In genomic region chr16:11107781-11108465, GRCh38 we compare ENCODE assay signal across 17 cellular contexts.
A peak's percentile ranks its signal among the peaks of the same experiment; 100 is the strongest.
DNase-seq lines count a peak whose midpoint lies in the region; ATAC-seq and TF ChIP-seq lines count a peak whose summit lies in the region.
"Had no signal": no experiment of that assay in that cellular context is flagged by ENCODE, and none has a peak within 500 bp of the region (broad histone marks: within the 10 kb centered on the region; RNA-seq: fewer than 3 reads in every experiment).

No MANE protein-coding gene starts in this region.

- TF ChIP-seq EP300 in upper lobe of left lung (IDR thresholded peaks at IDR 0.05): no peak

- H3K27ac ChIP-seq in upper lobe of left lung (peak overlapping the region; percentile 3 to 78 (median 48)), OCI-LY7 (ENCODE audit: low read depth, low read length, poor library complexity, severe bottlenecking) (no peak overlapping the region)
- H3K27ac ChIP-seq: lower lobe of right lung had no signal

- H3K79me2 ChIP-seq in OCI-LY7 (ENCODE audit: insufficient read depth, low read depth, low read length): no peaks in the 10 kb centered on the region

- H3K9me2 ChIP-seq in OCI-LY7 (ENCODE audit: insufficient read depth, low read length): no peaks in the 10 kb centered on the region

- no peak overlapping the region for H3K4me2 ChIP-seq in OCI-LY7 (ENCODE audit: low read length)
- H3K4me2 ChIP-seq: GM23338 had no signal

- no peak for DNase-seq in T-helper 2 cell treated with Interferon-gamma antibody and Interleukin-4, amounts not matched to agents 5 μg/mL and 100 μg/mL, for 36 hours (ENCODE audit: low spot score)
- DNase-seq in T-helper 2 cell: no peak
- DNase-seq in activated T-helper 2 cell treated with anti-CD3 and anti-CD28 coated beads, Interferon-gamma antibody, Interleukin-2, Interleukin-4, amounts not matched to agents 10 μg/mL and 5 μg/mL and 100 μg/mL, durations not matched to agents 14 hours and 24 hours and 36 hours (ENCODE audit: low spot score): no peak
- DNase-seq in hepatic stellate cell (ENCODE audit: low spot score): peak; percentile 68
- no peak for DNase-seq in upper lobe of left lung
- DNase-seq in OCI-LY7 (ENCODE audit: low spot score): no peak
- DNase-seq: erythroblast; lower lobe of right lung; NCI-H1436 treated with DMSO at 0.1 percent for 48 hours; right cardiac atrium; stimulated activated CD4-positive, alpha-beta T cell treated with anti-CD3 and anti-CD28 coated beads, Interleukin-2, amount 100 ng/mL, for 24 hours; transverse colon had no signal

- H3K36me3 Mint-ChIP-seq in T-helper 2 cell treated with Interferon-gamma antibody and Interleukin-4, amounts not matched to agents 5 μg/mL and 100 μg/mL, for 36 hours (ENCODE audit: low read depth): peaks cover 37% of the 10 kb centered on the region
- H3K36me3 Mint-ChIP-seq in activated T-helper 2 cell treated with anti-CD3 and anti-CD28 coated beads, Interferon-gamma antibody, Interleukin-2, Interleukin-4, amounts not matched to agents 10 μg/mL and 5 μg/mL and 100 μg/mL, durations not matched to agents 14 hours and 24 hours and 36 hours (ENCODE audit: low read depth): peaks cover 66% of the 10 kb centered on the region
- H3K36me3 Mint-ChIP-seq: activated naive CD4-positive, alpha-beta T cell treated with anti-CD3 and anti-CD28 coated beads, Interleukin-2, amount 50 U/mL, for 24 hours had no signal

- no peak overlapping the region for H3K4me3 Mint-ChIP-seq in T-helper 2 cell treated with Interferon-gamma antibody and Interleukin-4, amounts not matched to agents 5 μg/mL and 100 μg/mL, for 36 hours
- no peak overlapping the region for H3K4me3 Mint-ChIP-seq in activated T-helper 2 cell treated with anti-CD3 and anti-CD28 coated beads, Interferon-gamma antibody, Interleukin-2, Interleukin-4, amounts not matched to agents 10 μg/mL and 5 μg/mL and 100 μg/mL, durations not matched to agents 14 hours and 24 hours and 36 hours (ENCODE audit: low read depth)
- H3K4me3 Mint-ChIP-seq: activated naive CD4-positive, alpha-beta T cell treated with anti-CD3 and anti-CD28 coated beads, Interleukin-2, amount 50 U/mL, for 24 hours; GM23338; neural crest cell had no signal

- H3K27ac Mint-ChIP-seq in T-helper 2 cell treated with Interferon-gamma antibody and Interleukin-4, amounts not matched to agents 5 μg/mL and 100 μg/mL, for 36 hours: peak overlapping the region; percentile 69
- H3K27ac Mint-ChIP-seq in activated T-helper 2 cell treated with anti-CD3 and anti-CD28 coated beads, Interferon-gamma antibody, Interleukin-2, Interleukin-4, amounts not matched to agents 10 μg/mL and 5 μg/mL and 100 μg/mL, durations not matched to agents 14 hours and 24 hours and 36 hours: peak overlapping the region; percentile 22
- H3K27ac Mint-ChIP-seq: activated naive CD4-positive, alpha-beta T cell treated with anti-CD3 and anti-CD28 coated beads, Interleukin-2, amount 50 U/mL, for 24 hours; GM23338 had no signal

- POLR2A ChIA-PET in OCI-LY7 (lab: Charles Lee): no interaction called here

- H3K4me1 ChIP-seq in upper lobe of left lung (peaks cover 36 to 61% (median 50%) of the 10 kb centered on the region in 4 donors), OCI-LY7 (ENCODE audit: insufficient read depth, low read length, poor library complexity, severe bottlenecking) (peaks cover 18% of the 10 kb centered on the region)

- H3K9me3 ChIP-seq in upper lobe of left lung (peaks cover 0 to 4% (median 0%) of the 10 kb centered on the region in 4 donors), OCI-LY7 (ENCODE audit: low read length) (no peaks in the 10 kb centered on the region)

- ATAC-seq in upper lobe of left lung (ENCODE audit: low FRiP score in 2 of 2) (no peak), HG03378 (IDR thresholded peaks at IDR 0.05; ENCODE audit: unreplicated experiment) (no peak), GM21447 (IDR thresholded peaks at IDR 0.05; ENCODE audit: unreplicated experiment) (no peak)
- ATAC-seq: GM23338, right cardiac atrium had no signal

- BruUV-seq in OCI-LY7 (replicated peaks; lab: Mats Ljungman, UMichigan): no TSS peak

- no peak for TF ChIP-seq POLR2A in upper lobe of left lung (IDR thresholded peaks at IDR 0.05)

- H3K27me3 Mint-ChIP-seq in T-helper 2 cell treated with Interferon-gamma antibody and Interleukin-4, amounts not matched to agents 5 μg/mL and 100 μg/mL, for 36 hours (ENCODE audit: low read depth): no peaks in the 10 kb centered on the region
- no peaks in the 10 kb centered on the region for H3K27me3 Mint-ChIP-seq in activated T-helper 2 cell treated with anti-CD3 and anti-CD28 coated beads, Interferon-gamma antibody, Interleukin-2, Interleukin-4, amounts not matched to agents 10 μg/mL and 5 μg/mL and 100 μg/mL, durations not matched to agents 14 hours and 24 hours and 36 hours (ENCODE audit: low read depth)
- H3K27me3 Mint-ChIP-seq: activated naive CD4-positive, alpha-beta T cell treated with anti-CD3 and anti-CD28 coated beads, Interleukin-2, amount 50 U/mL, for 24 hours had no signal

- TF ChIP-seq CTCF in upper lobe of left lung (IDR thresholded peaks at IDR 0.05): no peak
- TF ChIP-seq CTCF in OCI-LY7 (conservative IDR thresholded peaks at IDR 0.05; ENCODE audit: low read length): no peak

- no peak overlapping the region for H2AFZ ChIP-seq in OCI-LY7 (ENCODE audit: low read length)
- H2AFZ ChIP-seq: GM23338 had no signal

- H4K20me1 ChIP-seq in OCI-LY7 (ENCODE audit: insufficient read depth, low read length): no peaks in the 10 kb centered on the region

- CTCF ChIA-PET in OCI-LY7 (lab: Charles Lee; ENCODE audit: unreplicated experiment): no interaction called here

- peaks cover 65% of the 10 kb centered on the region for H3K4me1 Mint-ChIP-seq in T-helper 2 cell treated with Interferon-gamma antibody and Interleukin-4, amounts not matched to agents 5 μg/mL and 100 μg/mL, for 36 hours (ENCODE audit: low read depth)
- H3K4me1 Mint-ChIP-seq in activated T-helper 2 cell treated with anti-CD3 and anti-CD28 coated beads, Interferon-gamma antibody, Interleukin-2, Interleukin-4, amounts not matched to agents 10 μg/mL and 5 μg/mL and 100 μg/mL, durations not matched to agents 14 hours and 24 hours and 36 hours (ENCODE audit: low read depth): peaks cover 71% of the 10 kb centered on the region
- H3K4me1 Mint-ChIP-seq: neural crest cell had no signal

- no peaks in the 10 kb centered on the region for H3K27me3 ChIP-seq in upper lobe of left lung
- H3K27me3 ChIP-seq: transverse colon had no signal

- intact Hi-C loops in activated T-helper 2 cell treated with anti-CD3 and anti-CD28 coated beads, Interferon-gamma antibody, Interleukin-2, Interleukin-4, amounts not matched to agents 10 μg/mL and 5 μg/mL and 100 μg/mL, durations not matched to agents 14 hours and 24 hours and 36 hours (cut with micrococcal nuclease): no loop called here
- intact Hi-C loops in OCI-LY7 (cut with micrococcal nuclease; ENCODE audit: unreplicated experiment): no loop called here

- WGBS in upper lobe of left lung, 2 donors: 70 to 76% methylated on average over 4 to 8 of the region's 8 CpGs

- peaks cover 11% of the 10 kb centered on the region for H3K9me3 Mint-ChIP-seq in T-helper 2 cell treated with Interferon-gamma antibody and Interleukin-4, amounts not matched to agents 5 μg/mL and 100 μg/mL, for 36 hours
- H3K9me3 Mint-ChIP-seq in activated T-helper 2 cell treated with anti-CD3 and anti-CD28 coated beads, Interferon-gamma antibody, Interleukin-2, Interleukin-4, amounts not matched to agents 10 μg/mL and 5 μg/mL and 100 μg/mL, durations not matched to agents 14 hours and 24 hours and 36 hours: peaks cover 4% of the 10 kb centered on the region
- H3K9me3 Mint-ChIP-seq: activated naive CD4-positive, alpha-beta T cell treated with anti-CD3 and anti-CD28 coated beads, Interleukin-2, amount 50 U/mL, for 24 hours; GM23338; neural crest cell had no signal

- H3K36me3 ChIP-seq in upper lobe of left lung (no peaks in the 10 kb centered on the region), OCI-LY7 (ENCODE audit: insufficient read depth, low read length) (peaks cover 11% of the 10 kb centered on the region; the same call in 1 of the 2 replicates)
- H3K36me3 ChIP-seq: lower lobe of right lung, transverse colon had no signal

- H3K4me3 ChIP-seq in upper lobe of left lung (no peak overlapping the region), OCI-LY7 (ENCODE audit: low read depth, low read length, poor library complexity, severe bottlenecking) (no peak overlapping the region)
- H3K4me3 ChIP-seq: GM23338, lower lobe of right lung, transverse colon had no signal
